In the genomic region with DNA sequence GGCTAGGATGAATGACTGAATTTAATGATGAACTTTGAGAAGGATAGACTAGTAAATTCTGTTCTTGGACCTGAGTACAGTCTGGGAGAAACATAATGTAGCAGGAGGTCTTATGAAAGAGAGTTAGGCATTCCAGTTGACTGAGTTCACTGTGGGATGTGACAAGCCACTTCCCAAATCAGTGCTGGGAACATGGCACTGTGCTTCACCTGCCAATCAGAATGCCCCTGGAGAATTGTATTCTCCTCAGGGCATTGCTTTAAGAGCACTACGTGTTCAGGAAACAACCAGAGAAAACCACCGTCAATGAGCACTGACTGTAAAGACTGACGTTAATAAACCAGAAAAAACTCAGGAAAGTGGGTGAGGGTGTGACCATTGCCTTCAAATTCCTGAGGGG, we compare ENCODE assay signal across 6 cellular contexts. TPM values are rescaled to one million over a fixed set of nuclear protein-coding genes. Genes with fewer than 3 reads are reported as not detected.
DNase-seq lines count a peak whose midpoint lies in the region; ATAC-seq lines count a peak whose summit lies in the region.

No MANE protein-coding gene starts in this region.

- peaks cover 26% of the 10 kb centered on the region for H3K36me3 Mint-ChIP-seq in activated T-helper 1 cell treated with anti-CD3 and anti-CD28 coated beads, Interleukin-12 subunit alpha, Interleukin-12 subunit beta, Interleukin-2, Interleukin-4 antibody, amounts not matched to agents 30 ng/mL and 10 ng/mL and 1 ng/mL, durations not matched to agents 14 hours and 24 hours and 36 hours (ENCODE audit: low read depth)

- intact Hi-C loops in activated T-helper 1 cell treated with anti-CD3 and anti-CD28 coated beads, Interleukin-12 subunit alpha, Interleukin-12 subunit beta, Interleukin-2, Interleukin-4 antibody, amounts not matched to agents 30 ng/mL and 10 ng/mL and 1 ng/mL, durations not matched to agents 14 hours and 24 hours and 36 hours (cut with micrococcal nuclease) = loop anchor here (2.0 kb wide), 2 partner anchors 31 to 155 kb away; a partner anchor contains a TSS

- H3K4me1 Mint-ChIP-seq in activated T-helper 1 cell treated with anti-CD3 and anti-CD28 coated beads, Interleukin-12 subunit alpha, Interleukin-12 subunit beta, Interleukin-2, Interleukin-4 antibody, amounts not matched to agents 30 ng/mL and 10 ng/mL and 1 ng/mL, durations not matched to agents 14 hours and 24 hours and 36 hours (ENCODE audit: low read depth) = peaks cover 76% of the 10 kb centered on the region

- peak overlapping the region; percentile 87 for H3K4me3 ChIP-seq in mononuclear cell (ENCODE audit: low read length)

- H3K27me3 Mint-ChIP-seq in activated T-helper 1 cell treated with anti-CD3 and anti-CD28 coated beads, Interleukin-12 subunit alpha, Interleukin-12 subunit beta, Interleukin-2, Interleukin-4 antibody, amounts not matched to agents 30 ng/mL and 10 ng/mL and 1 ng/mL, durations not matched to agents 14 hours and 24 hours and 36 hours (ENCODE audit: insufficient read depth) = peaks cover 2% of the 10 kb centered on the region

- H3K27ac Mint-ChIP-seq in activated T-helper 1 cell treated with anti-CD3 and anti-CD28 coated beads, Interleukin-12 subunit alpha, Interleukin-12 subunit beta, Interleukin-2, Interleukin-4 antibody, amounts not matched to agents 30 ng/mL and 10 ng/mL and 1 ng/mL, durations not matched to agents 14 hours and 24 hours and 36 hours = peak overlapping the region; percentile 66

- H3K9me3 Mint-ChIP-seq in activated T-helper 1 cell treated with anti-CD3 and anti-CD28 coated beads, Interleukin-12 subunit alpha, Interleukin-12 subunit beta, Interleukin-2, Interleukin-4 antibody, amounts not matched to agents 30 ng/mL and 10 ng/mL and 1 ng/mL, durations not matched to agents 14 hours and 24 hours and 36 hours = no peaks in the 10 kb centered on the region

- H3K4me3 Mint-ChIP-seq in activated T-helper 1 cell treated with anti-CD3 and anti-CD28 coated beads, Interleukin-12 subunit alpha, Interleukin-12 subunit beta, Interleukin-2, Interleukin-4 antibody, amounts not matched to agents 30 ng/mL and 10 ng/mL and 1 ng/mL, durations not matched to agents 14 hours and 24 hours and 36 hours = peak overlapping the region; percentile 84

- ATAC-seq in GM19395 (IDR thresholded peaks at IDR 0.05; ENCODE audit: unreplicated experiment) = no peak

- H3K9me3 ChIP-seq in mononuclear cell (ENCODE audit: low read depth, low read length) = no peaks in the 10 kb centered on the region

- no peaks in the 10 kb centered on the region for H3K27me3 ChIP-seq in mononuclear cell (ENCODE audit: insufficient read depth, low read length)

- H3K4me1 ChIP-seq in mononuclear cell (ENCODE audit: insufficient read depth, low read length) = peaks cover 74% of the 10 kb centered on the region

- DNase-seq in GM03348 (ENCODE audit: low spot score) (peak; percentile 53), GDM1 (lab: John Stamatoyannopoulos, UW) (no peak), iPS-NIHi7 (ENCODE audit: extremely low spot score) (no peak)
- DNase-seq in activated T-helper 1 cell treated with anti-CD3 and anti-CD28 coated beads, Interleukin-12 subunit alpha, Interleukin-12 subunit beta, Interleukin-2, Interleukin-4 antibody, amounts not matched to agents 30 ng/mL and 10 ng/mL and 1 ng/mL, durations not matched to agents 14 hours and 24 hours and 36 hours (ENCODE audit: low spot score) = no peak

RNA-seq across cellular contexts. Expression of a gene that starts 1.2 kb away (rescaled TPM):
- 20.6 and 24.0 TPM in 2 replicates for total RNA-seq in activated T-helper 1 cell treated with anti-CD3 and anti-CD28 coated beads, Interleukin-12 subunit alpha, Interleukin-12 subunit beta, Interleukin-2, Interleukin-4 antibody, amounts not matched to agents 30 ng/mL and 10 ng/mL and 1 ng/mL, durations not matched to agents 14 hours and 24 hours and 36 hours
- 6.9 TPM for total RNA-seq in mononuclear cell

RNA-seq across cellular contexts. Expression of a gene that starts 1.5 kb away (rescaled TPM):
- 5,317 and 5,787 TPM in 2 replicates for total RNA-seq in activated T-helper 1 cell treated with anti-CD3 and anti-CD28 coated beads, Interleukin-12 subunit alpha, Interleukin-12 subunit beta, Interleukin-2, Interleukin-4 antibody, amounts not matched to agents 30 ng/mL and 10 ng/mL and 1 ng/mL, durations not matched to agents 14 hours and 24 hours and 36 hours
- total RNA-seq in mononuclear cell = 37,843 TPM

RNA-seq across cellular contexts. Expression of a gene that starts 5.7 kb away (rescaled TPM):
- total RNA-seq in activated T-helper 1 cell treated with anti-CD3 and anti-CD28 coated beads, Interleukin-12 subunit alpha, Interleukin-12 subunit beta, Interleukin-2, Interleukin-4 antibody, amounts not matched to agents 30 ng/mL and 10 ng/mL and 1 ng/mL, durations not matched to agents 14 hours and 24 hours and 36 hours = 7.9 and 8.8 TPM in 2 replicates
- 0.10 TPM for total RNA-seq in mononuclear cell

RNA-seq across cellular contexts. Expression of a gene that starts 8.6 kb away (rescaled TPM):
- total RNA-seq in activated T-helper 1 cell treated with anti-CD3 and anti-CD28 coated beads, Interleukin-12 subunit alpha, Interleukin-12 subunit beta, Interleukin-2, Interleukin-4 antibody, amounts not matched to agents 30 ng/mL and 10 ng/mL and 1 ng/mL, durations not matched to agents 14 hours and 24 hours and 36 hours = 86.6 and 90.5 TPM in 2 replicates
- 9.6 TPM for total RNA-seq in mononuclear cell

RNA-seq across cellular contexts. Expression of a gene that starts 14.4 kb away (rescaled TPM):
- 0.44 TPM in 1 of 2 replicates, not detected in the other for total RNA-seq in activated T-helper 1 cell treated with anti-CD3 and anti-CD28 coated beads, Interleukin-12 subunit alpha, Interleukin-12 subunit beta, Interleukin-2, Interleukin-4 antibody, amounts not matched to agents 30 ng/mL and 10 ng/mL and 1 ng/mL, durations not matched to agents 14 hours and 24 hours and 36 hours
- total RNA-seq in mononuclear cell = not detected
